ENCODE assay signal across 1 cellular context in genomic region chr9:35115680-35116538, GRCh38.
TF ChIP-seq lines count a peak whose summit lies in the region.

Gene ATOSB (minus strand): TSS chr9:35115862. CDS start chr9:35108274, 7,588 bp downstream.

TF ChIP-seq in HEK293, 187 proteins besides CTCF, POLR2A, EP300 and RAD21 (continued from another document and continues in another):
- TF ChIP-seq ZNF112 (tag by site-specific recombination; IDR thresholded peaks at IDR 0.05) (no peak), YY1 (tag by site-specific recombination; IDR thresholded peaks at IDR 0.05) (no peak), ZNF433 (tag by site-specific recombination; IDR thresholded peaks at IDR 0.05; ENCODE audit: low read depth) (no peak), ZNF561 (tag by site-specific recombination; IDR thresholded peaks at IDR 0.05; ENCODE audit: borderline replicate concordance) (no peak), ZNF585B (tag by site-specific recombination; IDR thresholded peaks at IDR 0.05) (no peak), ZNF239 (tag by site-specific recombination; IDR thresholded peaks at IDR 0.05) (no peak), ZNF768 (tag by site-specific recombination; IDR thresholded peaks at IDR 0.05) (no peak), ZNF558 (tag by site-specific recombination; IDR thresholded peaks at IDR 0.05) (no peak), TRIM28 (IDR thresholded peaks at IDR 0.05; ENCODE audit: borderline replicate concordance, low read length) (no peak), ZEB2 (tag by site-specific recombination; IDR thresholded peaks at IDR 0.05) (peak; percentile 50; the same call in 1 of the 2 replicates), PATZ1 (tag by site-specific recombination; IDR thresholded peaks at IDR 0.05) (0 out of 2 replicates have a peak, but pooled peaks have one; percentile 61), ZNF16 (tag by site-specific recombination; IDR thresholded peaks at IDR 0.05; ENCODE audit: low read depth) (no peak), ZNF138 (tag by site-specific recombination; IDR thresholded peaks at IDR 0.05; ENCODE audit: borderline replicate concordance) (no peak), ZNF777 (tag by site-specific recombination; IDR thresholded peaks at IDR 0.05; ENCODE audit: borderline replicate concordance) (no peak), ZNF223 (tag by site-specific recombination; IDR thresholded peaks at IDR 0.05) (no peak), ZNF658 (tag by site-specific recombination; IDR thresholded peaks at IDR 0.05) (no peak), ZNF423 (tag by site-specific recombination; IDR thresholded peaks at IDR 0.05) (no peak), GFI1B (tag by site-specific recombination; IDR thresholded peaks at IDR 0.05) (no peak), GLIS1 (tag by site-specific recombination; IDR thresholded peaks at IDR 0.05) (no peak; the same call in 1 of the 2 replicates), OSR2 (tag by site-specific recombination; IDR thresholded peaks at IDR 0.05) (peak; percentile 29), ZNF624 (tag by site-specific recombination; IDR thresholded peaks at IDR 0.05) (no peak), ZNF24 (tag by site-specific recombination; IDR thresholded peaks at IDR 0.05) (no peak), WT1 (tag by site-specific recombination; IDR thresholded peaks at IDR 0.05) (peak; percentile 38; the same call in 1 of the 2 replicates), ZSCAN5A (tag by site-specific recombination; IDR thresholded peaks at IDR 0.05) (no peak), ZNF10 (tag by site-specific recombination; IDR thresholded peaks at IDR 0.05) (no peak), HIC1 (tag by site-specific recombination; IDR thresholded peaks at IDR 0.05) (no peak), SCRT1 (tag by site-specific recombination; IDR thresholded peaks at IDR 0.05; ENCODE audit: borderline replicate concordance) (0 out of 2 replicates have a peak, but pooled peaks have one; percentile 9), ZNF350 (tag by site-specific recombination; IDR thresholded peaks at IDR 0.05) (no peak), ZBTB20 (tag by site-specific recombination; IDR thresholded peaks at IDR 0.05) (peak; percentile 45; the same call in 1 of the 2 replicates), REPIN1 (tag by site-specific recombination; IDR thresholded peaks at IDR 0.05; ENCODE audit: low read depth) (no peak), ZNF610 (tag by site-specific recombination; IDR thresholded peaks at IDR 0.05; ENCODE audit: borderline replicate concordance) (no peak; the same call in 1 of the 2 replicates), ZNF211 (tag by site-specific recombination; IDR thresholded peaks at IDR 0.05; ENCODE audit: low read depth) (no peak), ZNF280C (tag by site-specific recombination; IDR thresholded peaks at IDR 0.05) (no peak), MYNN (tag by site-specific recombination; IDR thresholded peaks at IDR 0.05; ENCODE audit: borderline replicate concordance) (no peak), ZNF394 (tag by site-specific recombination; IDR thresholded peaks at IDR 0.05; ENCODE audit: borderline replicate concordance) (no peak), ZNF214 (tag by site-specific recombination; IDR thresholded peaks at IDR 0.05; ENCODE audit: borderline replicate concordance) (no peak), ZNF280D (tag by site-specific recombination; IDR thresholded peaks at IDR 0.05) (no peak), ZNF324 (tag by site-specific recombination; IDR thresholded peaks at IDR 0.05) (no peak), ZNF19 (tag by site-specific recombination; IDR thresholded peaks at IDR 0.05; ENCODE audit: low read depth) (no peak), TCF7L2 (IDR thresholded peaks at IDR 0.05; ENCODE audit: borderline replicate concordance, low read depth, low read length) (no peak), KLF8 (tag by site-specific recombination; IDR thresholded peaks at IDR 0.05) (peak; percentile 83), ZBTB44 (tag by site-specific recombination; IDR thresholded peaks at IDR 0.05) (no peak), SP2 (tag by site-specific recombination; IDR thresholded peaks at IDR 0.05) (peak; percentile 91), ZSCAN16 (tag by site-specific recombination; IDR thresholded peaks at IDR 0.05) (no peak), ZBTB49 (tag by site-specific recombination; IDR thresholded peaks at IDR 0.05; ENCODE audit: low read depth) (no peak), ZBTB6 (tag by site-specific recombination; IDR thresholded peaks at IDR 0.05) (peak; percentile 88), ZNF391 (tag by site-specific recombination; IDR thresholded peaks at IDR 0.05; ENCODE audit: borderline replicate concordance, low read depth) (no peak), INSM2 (tag by site-specific recombination; IDR thresholded peaks at IDR 0.05) (no peak)
